ENCODE assay signal across 18 cellular contexts in the genomic region with DNA sequence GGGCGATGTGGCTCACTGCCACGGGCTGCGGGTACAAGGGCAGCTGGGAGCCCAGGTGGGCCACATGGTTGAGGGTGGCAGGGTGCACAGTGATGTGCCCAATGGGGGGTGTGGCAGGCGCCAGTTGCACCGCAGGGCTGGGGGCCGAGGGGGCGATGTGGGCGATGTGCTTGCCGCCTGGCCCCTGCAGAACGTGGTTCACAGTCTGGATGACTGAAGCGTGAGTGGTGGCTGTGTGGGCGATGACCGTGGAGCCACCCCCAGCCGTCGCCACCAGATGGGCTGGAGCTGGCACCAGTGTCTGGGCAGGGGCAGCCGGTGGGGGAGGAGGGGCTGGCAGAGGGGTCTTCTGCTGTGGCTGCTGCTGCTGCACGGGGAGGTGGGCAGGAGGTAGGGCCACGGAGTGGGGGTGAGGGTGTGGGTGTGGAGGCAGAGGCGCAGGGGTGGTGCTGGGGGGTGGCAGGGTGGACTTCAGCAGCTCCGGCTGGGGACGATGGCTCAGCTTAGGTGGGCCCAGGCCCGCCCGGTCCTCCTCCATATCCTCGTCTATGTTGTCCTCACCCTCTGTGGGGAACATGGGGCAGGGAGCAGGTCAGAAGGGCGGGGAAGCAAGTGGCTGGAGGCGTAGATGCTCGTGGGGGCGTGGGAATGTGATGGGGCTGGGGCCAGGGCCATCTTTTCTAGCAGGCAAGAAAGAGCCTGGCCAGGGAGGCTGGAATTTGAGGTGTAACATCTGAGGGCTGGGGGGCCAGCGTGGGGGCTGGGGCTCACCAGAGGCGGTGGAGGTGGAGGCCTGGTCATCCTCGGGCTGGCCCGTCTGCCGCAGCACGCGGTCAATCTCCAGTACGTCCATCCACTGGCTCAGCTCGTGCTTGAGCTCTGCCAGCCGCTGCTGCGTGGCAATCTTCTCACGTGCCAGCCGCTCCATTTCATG.
"Had no signal": no experiment of that assay in that cellular context is flagged by ENCODE, and none has a peak within 500 bp of the region (broad histone marks: within the 10 kb centered on the region; RNA-seq: fewer than 3 reads in every experiment).

No MANE protein-coding gene starts in this region.

- H3K4me3 Mint-ChIP-seq: activated B cell treated with CpG ODN at 0.5 μM for 24 hours; activated CD8-positive, alpha-beta T cell treated with anti-CD3 and anti-CD28 coated beads for 36 hours; activated naive CD4-positive, alpha-beta T cell treated with anti-CD3 and anti-CD28 coated beads for 36 hours; T-helper 2 cell treated with Interferon-gamma antibody and Interleukin-4, amounts not matched to agents 5 μg/mL and 100 μg/mL, for 36 hours had no signal

- ATAC-seq: activated CD8-positive, alpha-beta T cell treated with anti-CD3 and anti-CD28 coated beads for 36 hours; left cardiac atrium; naive thymus-derived CD4-positive, alpha-beta T cell; upper lobe of right lung had no signal

- H3K27me3 Mint-ChIP-seq: activated B cell treated with CpG ODN at 0.5 μM for 24 hours; activated CD8-positive, alpha-beta T cell treated with anti-CD3 and anti-CD28 coated beads for 36 hours; brain; naive thymus-derived CD4-positive, alpha-beta T cell had no signal

- H3K9me3 ChIP-seq: colonic mucosa, esophagus muscularis mucosa, stomach, testis, upper lobe of right lung had no signal

- H3K27ac ChIP-seq: colonic mucosa, testis, upper lobe of right lung had no signal

- H3K27me3 ChIP-seq: colonic mucosa, esophagus muscularis mucosa, stomach, testis, upper lobe of right lung had no signal

- H3K9me3 Mint-ChIP-seq: activated B cell treated with CpG ODN at 0.5 μM for 24 hours; activated CD8-positive, alpha-beta T cell treated with anti-CD3 and anti-CD28 coated beads for 36 hours; activated naive CD4-positive, alpha-beta T cell treated with anti-CD3 and anti-CD28 coated beads for 36 hours; activated T-helper 2 cell treated with anti-CD3 and anti-CD28 coated beads, Interferon-gamma antibody, Interleukin-2, Interleukin-4, amounts not matched to agents 10 μg/mL and 5 μg/mL and 100 μg/mL, durations not matched to agents 14 hours and 24 hours and 36 hours; brain; T-helper 2 cell treated with Interferon-gamma antibody and Interleukin-4, amounts not matched to agents 5 μg/mL and 100 μg/mL, for 36 hours had no signal

- H3K27ac Mint-ChIP-seq: activated CD8-positive, alpha-beta T cell treated with anti-CD3 and anti-CD28 coated beads for 36 hours; activated naive CD4-positive, alpha-beta T cell treated with anti-CD3 and anti-CD28 coated beads for 36 hours; activated T-helper 2 cell treated with anti-CD3 and anti-CD28 coated beads, Interferon-gamma antibody, Interleukin-2, Interleukin-4, amounts not matched to agents 10 μg/mL and 5 μg/mL and 100 μg/mL, durations not matched to agents 14 hours and 24 hours and 36 hours; T-helper 2 cell treated with Interferon-gamma antibody and Interleukin-4, amounts not matched to agents 5 μg/mL and 100 μg/mL, for 36 hours had no signal

- DNase-seq: activated B cell treated with CpG ODN at 0.5 μM for 24 hours; activated CD4-positive, alpha-beta T cell treated with anti-CD3 and anti-CD28 coated beads for 48 hours; activated CD8-positive, alpha-beta T cell treated with anti-CD3 and anti-CD28 coated beads for 36 hours; activated naive CD4-positive, alpha-beta T cell treated with anti-CD3 and anti-CD28 coated beads for 36 hours; activated T-cell treated with anti-CD3 and anti-CD28 coated beads, Interleukin-2, amount 50 U/mL, for 1 hour; effector CD4-positive, alpha-beta T cell; left cardiac atrium; mesendoderm; stimulated activated CD4-positive, alpha-beta T cell treated with anti-CD3 and anti-CD28 coated beads, Interleukin-1b, Interleukin-23, amount 100 ng/mL, for 48 hours; testis; upper lobe of right lung had no signal

- H3K4me3 ChIP-seq: colonic mucosa, esophagus muscularis mucosa, stomach, testis, upper lobe of right lung had no signal
